ENCODE assay signal across 30 cellular contexts in the genomic region with DNA sequence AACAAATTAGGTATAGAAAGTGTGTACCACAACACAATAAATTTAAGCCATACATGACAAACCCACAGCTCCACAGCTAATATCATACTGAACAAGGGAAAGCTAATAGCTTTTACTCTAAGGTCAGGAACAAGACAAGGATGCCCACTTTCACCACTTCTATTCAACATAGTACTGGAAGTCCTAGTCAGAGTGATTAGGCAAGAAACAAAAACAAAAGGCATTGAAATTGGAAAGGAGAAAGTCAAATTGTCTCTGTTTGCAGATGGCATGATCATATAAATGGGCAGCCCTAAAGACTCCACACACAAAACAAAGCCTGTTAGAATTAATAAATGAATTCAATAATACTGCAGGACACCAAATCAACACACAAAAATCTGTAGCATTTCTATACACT.
"Had no signal": no experiment of that assay in that cellular context is flagged by ENCODE, and none has a peak within 500 bp of the region (broad histone marks: within the 10 kb centered on the region; RNA-seq: fewer than 3 reads in every experiment).

No MANE protein-coding gene starts in this region.

- H3K27ac ChIP-seq: epithelial cell of prostate, gastrocnemius medialis, heart right ventricle, lower lobe of right lung, neutrophil, pancreas, right atrium auricular region, thoracic aorta, tibial nerve, upper lobe of right lung, uterus had no signal

- ATAC-seq: esophagus mucosa; gastrocnemius medialis; heart right ventricle; left ventricle myocardium superior; lower lobe of right lung; mucosa of descending colon; natural killer cell treated with Interleukin-12 subunit alpha and Interleukin-12 subunit beta and Interleukin-15 and Interleukin-18, amount 100 ng/mL, for 72 hours; pancreas; sciatic nerve; stimulated activated naive CD8-positive, alpha-beta T cell treated with anti-CD3 and anti-CD28 coated beads, Interleukin-15, amount 100 ng/mL, for 72 hours; upper lobe of right lung had no signal

- DNase-seq: cerebellar nuclear complex; effector CD8-positive, alpha-beta T cell; endodermal cell; foreskin fibroblast; gastrocnemius medialis; glutamatergic neuron; heart right ventricle; islet precursor cell; kidney glomerular epithelial cell; left ventricle myocardium superior; lower lobe of right lung; mucosa of descending colon; naive B cell; pancreas; stimulated activated CD4-positive, alpha-beta T cell treated with anti-CD3 and anti-CD28 coated beads, Interleukin-12 subunit alpha, Interleukin-12 subunit beta, amount 100 ng/mL, for 4 hours; stimulated activated CD4-positive, alpha-beta T cell treated with anti-CD3 and anti-CD28 coated beads, Interleukin-1b, Interleukin-23, amount 100 ng/mL, for 48 hours; stimulated activated CD4-positive, alpha-beta T cell treated with anti-CD3 and anti-CD28 coated beads, Interleukin-4, amount 100 ng/mL, for 1 hour; stimulated activated CD8-positive, alpha-beta memory T cell treated with anti-CD3 and anti-CD28 coated beads, Interleukin-4, amount 100 ng/mL, for 48 hours; stimulated activated naive CD4-positive, alpha-beta T cell; stimulated activated naive CD8-positive, alpha-beta T cell treated with anti-CD3 and anti-CD28 coated beads, Interleukin-15, amount 100 ng/mL, for 72 hours; upper lobe of right lung; uterus had no signal

- H3K27me3 ChIP-seq: gastrocnemius medialis, heart right ventricle, neutrophil, pancreas, right atrium auricular region, tibial nerve, upper lobe of right lung, uterus had no signal
